In genomic region chr6:133977983-133978895, GRCh38 we compare ENCODE assay signal across 8 cellular contexts. TPM values are rescaled to one million over a fixed set of nuclear protein-coding genes. Genes with fewer than 3 reads are reported as not detected.
DNase-seq lines count a peak whose midpoint lies in the region; ATAC-seq, FAIRE-seq and TF ChIP-seq lines count a peak whose summit lies in the region.

No MANE protein-coding gene starts in this region.

- H3K4me1 ChIP-seq in KMS-11 (ENCODE audit: low read depth, poor library complexity, severe bottlenecking), result peaks cover 76% of the 10 kb centered on the region
- peaks cover 6 to 13% (median 11%) of the 10 kb centered on the region in 3 donors for H3K4me1 ChIP-seq in pancreas
- peaks cover 5% of the 10 kb centered on the region for H3K4me1 ChIP-seq in CD8-positive, alpha-beta memory T cell (ENCODE audit: insufficient read depth, low read length)

- H3K27ac Mint-ChIP-seq in CD8-positive, alpha-beta memory T cell, result peak overlapping the region in 2 of 8 donors; percentile 7 to 13

- TF ChIP-seq CTCF in KMS-11 (conservative IDR thresholded peaks at IDR 0.05; ENCODE audit: low read depth, low read length), result no peak
- TF ChIP-seq CTCF in pancreas (IDR thresholded peaks at IDR 0.05), result no peak

- H3K9me3 ChIP-seq in pancreas, result no peaks in the 10 kb centered on the region
- no peaks in the 10 kb centered on the region for H3K9me3 ChIP-seq in CD8-positive, alpha-beta memory T cell (ENCODE audit: low read length)

- intact Hi-C loops in pancreas (cut with DNase I), result loop anchor here in 1 of 3 donors (10.0 kb wide), 1 partner anchor 87 kb away; no protein-coding TSS in a partner anchor

- POLR2A ChIA-PET in CD8-positive, alpha-beta memory T cell (lab: Charles Lee), result no interaction called here

- H3K9me3 Mint-ChIP-seq in CD8-positive, alpha-beta memory T cell, result no peaks in the 10 kb centered on the region

- CTCF ChIA-PET in CD8-positive, alpha-beta memory T cell (lab: Charles Lee), result interaction anchor here (1.2 to 2.3 kb wide), 3 partner anchors 13 to 85 kb away, joined by 3 to 8 read pairs (median 3); no protein-coding TSS in a partner anchor

- no peaks in the 10 kb centered on the region for H3K27me3 ChIP-seq in KMS-11 (ENCODE audit: insufficient read depth, low read depth)
- H3K27me3 ChIP-seq in pancreas, result no peaks in the 10 kb centered on the region
- no peaks in the 10 kb centered on the region for H3K27me3 ChIP-seq in CD8-positive, alpha-beta memory T cell (ENCODE audit: insufficient read depth, low read length, poor library complexity, severe bottlenecking)

- H3K4me2 ChIP-seq in KMS-11, result peak overlapping the region; percentile 30; the same call in 1 of the 2 replicates

- H3K27ac ChIP-seq in KMS-11 (no peak overlapping the region), pancreas (no peak overlapping the region)
- no peak overlapping the region for H3K27ac ChIP-seq in CD8-positive, alpha-beta memory T cell (ENCODE audit: low read depth, low read length)

- H3K27me3 Mint-ChIP-seq in CD8-positive, alpha-beta memory T cell, result no peaks in the 10 kb centered on the region

- FAIRE-seq in pancreas (lab: Jason Lieb, UNC), result no peak

- H3K4me3 Mint-ChIP-seq in CD8-positive, alpha-beta memory T cell, result no peak overlapping the region

- H3K9ac ChIP-seq in KMS-11, result no peak overlapping the region

- WGBS in pancreas, 2 donors, result 19 to 28% methylated on average over 2 of the region's 2 CpGs

- DNase-seq in cerebellum (ENCODE audit: low spot score) (peak; percentile 27), pancreas (no peak), nucleus accumbens (lab: John Stamatoyannopoulos, UW) (no peak), SW 1271 (lab: John Stamatoyannopoulos, UW) (no peak), NAMALWA (ENCODE audit: low spot score) (no peak)
- no peak for DNase-seq in CD8-positive, alpha-beta memory T cell

- peaks cover 22% of the 10 kb centered on the region; the same call in 1 of the 2 replicates for H3K79me2 ChIP-seq in KMS-11 (ENCODE audit: insufficient read depth, low read depth)

- ATAC-seq in GM18868 (IDR thresholded peaks at IDR 0.05; ENCODE audit: unreplicated experiment) (peak; percentile 42), pancreas (peak; percentile 89 to 95 (median 92))

- H3K36me3 Mint-ChIP-seq in CD8-positive, alpha-beta memory T cell, result peaks cover 0 to 31% (median 8%) of the 10 kb centered on the region in 3 donors

- no peaks in the 10 kb centered on the region for H4K20me1 ChIP-seq in KMS-11 (ENCODE audit: insufficient read depth)

- no peak overlapping the region for H2AFZ ChIP-seq in KMS-11 (ENCODE audit: low read depth)

- H3K4me3 ChIP-seq in KMS-11 (IDR thresholded peaks at IDR 0.05; ENCODE audit: insufficient read depth, low read depth, low read length) (no peak overlapping the region), pancreas (no peak overlapping the region)
- no peak overlapping the region for H3K4me3 ChIP-seq in CD8-positive, alpha-beta memory T cell (ENCODE audit: low read length)

- H3K36me3 ChIP-seq in KMS-11 (ENCODE audit: insufficient read depth) (no peaks in the 10 kb centered on the region), pancreas (peaks cover 0 to 7% (median 0%) of the 10 kb centered on the region in 3 donors)
- H3K36me3 ChIP-seq in CD8-positive, alpha-beta memory T cell (ENCODE audit: insufficient read depth, low read length), result no peaks in the 10 kb centered on the region

- peaks cover 36 to 59% (median 53%) of the 10 kb centered on the region in 3 donors for H3K4me1 Mint-ChIP-seq in CD8-positive, alpha-beta memory T cell

RNA-seq across cellular contexts. Expression of gene TBPL1, which starts 25.2 kb away (rescaled TPM):
- total RNA-seq in cerebellum (42.2 TPM), pancreas (10 to 100 TPM in 2 of 6 donors, 1 to 10 TPM in 4; 6.5 to 13.4 (median 9.1) TPM)
- polyA plus RNA-seq in pancreas, result 10 to 100 TPM; 14.0 to 20.6 TPM
- total RNA-seq in CD8-positive, alpha-beta memory T cell, result 10 to 100 TPM; 51.9 to 52.8 TPM
- 70.9 TPM for polyA plus RNA-seq in CD8-positive, alpha-beta memory T cell
